17 cellular contexts compared by ENCODE assay signal in genomic region chr13:59755647-59756290, GRCh38.
DNase-seq lines count a peak whose midpoint lies in the region; ATAC-seq, FAIRE-seq and TF ChIP-seq lines count a peak whose summit lies in the region.
"Had no signal": no experiment of that assay in that cellular context is flagged by ENCODE, and none has a peak within 500 bp of the region (broad histone marks: within the 10 kb centered on the region; RNA-seq: fewer than 3 reads in every experiment).

No MANE protein-coding gene starts in this region.

- no peak overlapping the region for H3K23ac ChIP-seq in H9 (ENCODE audit: insufficient read length, low read depth, low read length)

- no peak overlapping the region for H3K4me3 ChIP-seq in endothelial cell of umbilical vein (replicated peaks in 1 of 3; ENCODE audit: insufficient read depth in 1 of 3, low read depth in 1 of 3, low read length in 3 of 3)
- H3K4me3 ChIP-seq: SJSA1, tibial artery had no signal

- no peak overlapping the region for H2BK15ac ChIP-seq in H9 (ENCODE audit: low read depth, low read length)

- no TSS peak for BruUV-seq in endothelial cell of umbilical vein (replicated peaks; lab: Mats Ljungman, UMichigan)

- H3K18ac ChIP-seq in H9 (ENCODE audit: insufficient read length, low read depth, low read length), result no peak overlapping the region

- H3K14ac ChIP-seq in H9 (ENCODE audit: insufficient read depth, low read length), result no peak overlapping the region

- H3K79me1 ChIP-seq in H9 (ENCODE audit: insufficient read depth, low read depth, low read length, poor library complexity, severe bottlenecking), result no peaks in the 10 kb centered on the region

- dilution Hi-C loops in endothelial cell of umbilical vein (cut with MboI; ENCODE audit: extremely low pct_ligation_motif_present, low sequenced_read_pairs), result no loop called here

- H3K4me3 Mint-ChIP-seq in H9, result no peak overlapping the region
- H3K4me3 Mint-ChIP-seq in chondrocyte (ENCODE audit: unreplicated experiment), result no peak overlapping the region
- H3K4me3 Mint-ChIP-seq: nephron progenitor cell had no signal

- FAIRE-seq in endothelial cell of umbilical vein (lab: Jason Lieb, UNC), result peak; percentile 73

- POLR2A ChIA-PET in endothelial cell of umbilical vein (lab: Charles Lee), result no interaction called here

- H3K27me3 Mint-ChIP-seq in H9 (ENCODE audit: low read depth), result no peaks in the 10 kb centered on the region
- H3K27me3 Mint-ChIP-seq in chondrocyte (ENCODE audit: low read depth), result no peaks in the 10 kb centered on the region

- H2AFZ ChIP-seq in endothelial cell of umbilical vein (ENCODE audit: low read depth, low read length) (no peak overlapping the region), H9 (ENCODE audit: low read length) (no peak overlapping the region)

- no peak overlapping the region for H2BK5ac ChIP-seq in H9 (ENCODE audit: insufficient read length, low read length)

- no peaks in the 10 kb centered on the region for H3K9me3 ChIP-seq in endothelial cell of umbilical vein (replicated peaks; ENCODE audit: control insufficient read depth, insufficient read depth, low read length)
- no peaks in the 10 kb centered on the region for H3K9me3 ChIP-seq in H9 (ENCODE audit: control insufficient read depth, low read depth, low read length)
- H3K9me3 ChIP-seq: SJSA1, tibial artery had no signal

- H4K91ac ChIP-seq in H9 (ENCODE audit: insufficient read length, low read depth, low read length), result no peak overlapping the region

- H3K36me3 Mint-ChIP-seq in H9 (ENCODE audit: insufficient read depth in 1 of 3, low read depth in 3 of 3) (no peaks in the 10 kb centered on the region; a peak in 1 of 7 replicates), chondrocyte (ENCODE audit: low read depth) (no peaks in the 10 kb centered on the region)

- intact Hi-C loops in endothelial cell of umbilical vein (cut with micrococcal nuclease), result no loop called here

- H4K20me1 ChIP-seq in endothelial cell of umbilical vein (replicated peaks; ENCODE audit: control insufficient read depth, extremely low read depth, insufficient read depth, low read length) (no peaks in the 10 kb centered on the region), H9 (ENCODE audit: control insufficient read depth, insufficient read depth, insufficient read length) (no peaks in the 10 kb centered on the region)

- no peaks in the 10 kb centered on the region for H3K79me2 ChIP-seq in endothelial cell of umbilical vein (ENCODE audit: control insufficient read depth, insufficient read depth, low read length)
- H3K79me2 ChIP-seq in H9 (ENCODE audit: insufficient read depth, low read length), result no peaks in the 10 kb centered on the region

- no peak for TF ChIP-seq POLR2A in endothelial cell of umbilical vein (IDR thresholded peaks at IDR 0.05; ENCODE audit: low read depth, low read length)

- H3K27ac Mint-ChIP-seq in H9 (no peak overlapping the region), chondrocyte (ENCODE audit: unreplicated experiment) (no peak overlapping the region)

- ATAC-seq in GM18858 (IDR thresholded peaks at IDR 0.05; ENCODE audit: unreplicated experiment), result peak; percentile 44
- ATAC-seq in GM21737 (IDR thresholded peaks at IDR 0.05; ENCODE audit: unreplicated experiment), result peak; percentile 66
- peak; percentile 48 for ATAC-seq in HG03442 (IDR thresholded peaks at IDR 0.05; ENCODE audit: unreplicated experiment)
- no peak for ATAC-seq in stimulated activated naive CD8-positive, alpha-beta T cell treated with anti-CD3 and anti-CD28 coated beads, Interleukin-15, Interleukin-2, amounts not matched to agents 100 U/mL and 50 U/mL, for 24 hours
- ATAC-seq in GM18870 (IDR thresholded peaks at IDR 0.05; ENCODE audit: unreplicated experiment), result no peak
- ATAC-seq: HCT116 had no signal

- H2BK20ac ChIP-seq in H9 (ENCODE audit: low read depth, low read length, poor library complexity, severe bottlenecking), result no peak overlapping the region

- peak overlapping the region; percentile 51 for H3K4me2 ChIP-seq in endothelial cell of umbilical vein (ENCODE audit: insufficient read depth, low read length)
- H3K4me2 ChIP-seq in H9 (ENCODE audit: insufficient read depth, insufficient read length, low read length), result no peak overlapping the region

- H3K27me3 ChIP-seq in endothelial cell of umbilical vein (ENCODE audit: control insufficient read depth in 2 of 2, insufficient read depth in 2 of 2, low read length in 2 of 2), result no peaks in the 10 kb centered on the region
- H3K27me3 ChIP-seq in H9 (ENCODE audit: insufficient read depth, low read length), result no peaks in the 10 kb centered on the region
- H3K27me3 ChIP-seq: SJSA1, tibial artery had no signal

- peaks cover 16 to 18% of the 10 kb centered on the region in 2 experiments for H3K4me1 Mint-ChIP-seq in H9
- peaks cover 10% of the 10 kb centered on the region for H3K4me1 Mint-ChIP-seq in chondrocyte (ENCODE audit: low read depth)

- no peak overlapping the region for H2BK120ac ChIP-seq in H9 (ENCODE audit: low read depth, low read length, poor library complexity, severe bottlenecking)

- DNase-seq in endothelial cell of umbilical vein (ENCODE audit: low read depth, low spot score), result peak; percentile 38
- no peak for DNase-seq in stimulated activated naive CD8-positive, alpha-beta T cell treated with anti-CD3 and anti-CD28 coated beads, Interleukin-15, Interleukin-2, amounts not matched to agents 100 U/mL and 50 U/mL, for 24 hours
- no peak for DNase-seq in H9
- DNase-seq in chondrocyte (ENCODE audit: low spot score), result no peak
- DNase-seq: activated gamma-delta T cell treated with Interleukin-2 at 50 U/mL for 16 hours; IMR-90; NCI-H1092 treated with DMSO at 0.1 percent for 48 hours; NCI-H2227 treated with DMSO at 0.1 percent for 48 hours; nephron progenitor cell; stimulated activated CD4-positive, alpha-beta T cell treated with anti-CD3 and anti-CD28 coated beads, Interleukin-2, amount 100 ng/mL, for 48 hours; tibial artery had no signal

- H3K36me3 ChIP-seq in endothelial cell of umbilical vein (ENCODE audit: control insufficient read depth in 2 of 2, extremely low read depth in 1 of 2, insufficient read depth in 2 of 2, low read length in 2 of 2), result no peaks in the 10 kb centered on the region
- H3K36me3 ChIP-seq: SJSA1, tibial artery had no signal

- H4K8ac ChIP-seq in H9 (replicated peaks; ENCODE audit: insufficient read length, low read depth, low read length), result no peak overlapping the region

- H3K9me1 ChIP-seq in endothelial cell of umbilical vein (replicated peaks; ENCODE audit: control insufficient read depth, extremely low read depth, insufficient read depth, low read length), result no peaks in the 10 kb centered on the region

- no peak overlapping the region for H2BK12ac ChIP-seq in H9 (ENCODE audit: insufficient read length, low read depth, low read length)

- no peak overlapping the region for H3K4ac ChIP-seq in H9 (ENCODE audit: low read depth, low read length)

- no peak overlapping the region for H3K27ac ChIP-seq in endothelial cell of umbilical vein (ENCODE audit: insufficient read depth, low read depth, low read length)
- no peak overlapping the region for H3K27ac ChIP-seq in H9 (ENCODE audit: insufficient read length, low read depth, low read length)
- H3K27ac ChIP-seq: SJSA1, tibial artery had no signal

- H2AK5ac ChIP-seq in H9 (ENCODE audit: insufficient read length, low read length), result no peak overlapping the region

- no peak overlapping the region for H3K9ac ChIP-seq in endothelial cell of umbilical vein (replicated peaks; ENCODE audit: extremely low read depth, insufficient read depth, low read length)
- no peak overlapping the region for H3K9ac ChIP-seq in H9 (ENCODE audit: extremely low read depth, insufficient read length, low read length)

- H3K23me2 ChIP-seq in H9 (ENCODE audit: insufficient read length, low read depth, low read length, poor library complexity, severe bottlenecking), result no peaks in the 10 kb centered on the region

- no peak overlapping the region for H4K5ac ChIP-seq in H9 (ENCODE audit: insufficient read length, low read depth, low read length)

- H3K9me3 Mint-ChIP-seq in H9, result no peaks in the 10 kb centered on the region; a peak in 2 of 5 replicates
- no peaks in the 10 kb centered on the region for H3K9me3 Mint-ChIP-seq in chondrocyte (ENCODE audit: low read depth)
- H3K9me3 Mint-ChIP-seq: nephron progenitor cell had no signal

- CTCF ChIA-PET in endothelial cell of umbilical vein (lab: Charles Lee), result interaction anchor here (0.8 to 3.2 kb wide), 6 partner anchors 10 to 675 kb away, joined by 3 to 16 read pairs (median 5); no protein-coding TSS in a partner anchor

- TF ChIP-seq CTCF in endothelial cell of umbilical vein (IDR thresholded peaks at IDR 0.05; ENCODE audit: extremely low read depth in 1 of 2, insufficient read depth in 1 of 2, low read depth in 1 of 2, low read length in 2 of 2) (no peak), H9 (conservative IDR thresholded peaks at IDR 0.05) (no peak), chondrocyte (IDR thresholded peaks at IDR 0.05) (no peak)

- H3T11ph ChIP-seq in H9 (ENCODE audit: low read length), result no peak overlapping the region

- H3K4me1 ChIP-seq in endothelial cell of umbilical vein (ENCODE audit: control insufficient read depth, extremely low read depth, insufficient read depth, low read length), result peaks cover 11% of the 10 kb centered on the region
- H3K4me1 ChIP-seq in H9 (ENCODE audit: insufficient read depth, low read length), result no peaks in the 10 kb centered on the region
- H3K4me1 ChIP-seq: SJSA1 had no signal

- no peak overlapping the region for H3K56ac ChIP-seq in H9 (ENCODE audit: insufficient read length, low read depth, low read length)

TF ChIP-seq in endothelial cell of umbilical vein, 7 proteins besides CTCF, POLR2A, EP300 and RAD21:
- TF ChIP-seq MAX (IDR thresholded peaks at IDR 0.05; ENCODE audit: insufficient read depth, insufficient read length) (no peak), FOS (IDR thresholded peaks at IDR 0.05; ENCODE audit: borderline replicate concordance, insufficient read depth, low read length) (no peak), MYC (IDR thresholded peaks at IDR 0.05; ENCODE audit: low read depth, low read length) (no peak), GATA2 (IDR thresholded peaks at IDR 0.05; ENCODE audit: insufficient read depth, insufficient read length, low read depth, low read length) (no peak), POLR2AphosphoS5 (IDR thresholded peaks at IDR 0.05; ENCODE audit: insufficient read depth, low read depth, low read length) (no peak), JUN (IDR thresholded peaks at IDR 0.05; ENCODE audit: borderline replicate concordance, insufficient read depth, insufficient read length, low read depth) (peak; percentile 79), EZH2 (IDR thresholded peaks at IDR 0.05; ENCODE audit: borderline replicate concordance, low read depth, low read length, severe bottlenecking) (no peak)
TF ChIP-seq in endothelial cell of umbilical vein: peak in this region for 1.

Comparison
In these comparisons a context has a peak if more than half of its experiments do, and no peak if none do; other contexts are left out.
1. ATAC-seq: peak in GM18858 (single experiment), GM21737 (single experiment) and HG03442 (single experiment); none in stimulated activated naive CD8-positive, alpha-beta T cell treated with anti-CD3 and anti-CD28 coated beads, Interleukin-15, Interleukin-2, amounts not matched to agents 100 U/mL and 50 U/mL, for 24 hours (single experiment) and GM18870 (single experiment).